12 cellular contexts compared by ENCODE assay signal in genomic region chrX:92232182-92232581, GRCh38.
A peak's percentile ranks its signal among the peaks of the same experiment; 100 is the strongest.
DNase-seq lines count a peak whose midpoint lies in the region; ATAC-seq, FAIRE-seq and TF ChIP-seq lines count a peak whose summit lies in the region.
"Had no signal": no experiment of that assay in that cellular context is flagged by ENCODE, and none has a peak within 500 bp of the region (broad histone marks: within the 10 kb centered on the region; RNA-seq: fewer than 3 reads in every experiment).

No MANE protein-coding gene starts in this region.

- DNase-seq in D721Med (ENCODE audit: insufficient read length, low spot score) (no peak), KBM-7 (peak; percentile 23), astrocyte of the cerebellum (ENCODE audit: low read depth) (no peak), medulla oblongata (ENCODE audit: extremely low spot score) (peak; percentile 1), COLO829 (ENCODE audit: low spot score) (no peak)
- DNase-seq in activated effector memory CD4-positive, alpha-beta T cell treated with anti-CD3 and anti-CD28 coated beads, Interleukin-2, amount 50 U/mL, for 16 hours = no peak
- DNase-seq in stimulated activated CD4-positive, alpha-beta T cell treated with anti-CD3 and anti-CD28 coated beads, Interleukin-2, amount 100 ng/mL, for 48 hours = no peak
- DNase-seq: activated naive CD4-positive, alpha-beta T cell treated with anti-CD3 and anti-CD28 coated beads for 36 hours; NCI-H2081 treated with DMSO at 0.1 percent for 48 hours had no signal

- no peak for ATAC-seq in HG02840 (IDR thresholded peaks at IDR 0.05; ENCODE audit: low FRiP score, unreplicated experiment)

- H3K4me3 ChIP-seq in astrocyte of the cerebellum (ENCODE audit: low read depth, low read length) = no peak overlapping the region
- H3K4me3 ChIP-seq: vagina had no signal

- in situ Hi-C loops in KBM-7 (cut with MboI; ENCODE audit: low pct_unique_long_range_greater_than_20kb, low sequenced_read_pairs) (no loop called here), astrocyte of the cerebellum (cut with HindIII; ENCODE audit: low sequenced_read_pairs) (no loop called here)

- FAIRE-seq in D721Med (lab: Jason Lieb, UNC) = no peak
- FAIRE-seq: G401.6 had no signal

- TF ChIP-seq CTCF in D721Med (IDR thresholded peaks at IDR 0.05; ENCODE audit: insufficient read depth, missing control alignments) (peak; percentile 10), astrocyte of the cerebellum (IDR thresholded peaks at IDR 0.05; ENCODE audit: low read depth, low read length, missing control alignments) (peak; percentile 40)

Comparison
In these comparisons a context has a peak if more than half of its experiments do, and no peak if none do; other contexts are left out.
1. DNase-seq: peak in KBM-7 (single experiment) and medulla oblongata (single experiment); none in D721Med (single experiment), astrocyte of the cerebellum (single experiment), activated effector memory CD4-positive, alpha-beta T cell treated with anti-CD3 and anti-CD28 coated beads, Interleukin-2, amount 50 U/mL, for 16 hours (single experiment), stimulated activated CD4-positive, alpha-beta T cell treated with anti-CD3 and anti-CD28 coated beads, Interleukin-2, amount 100 ng/mL, for 48 hours (0 of 2) and COLO829 (single experiment).